ENCODE assay signal across 20 cellular contexts in genomic region chr15:47754312-47754711, GRCh38. TPM values are rescaled to one million over a fixed set of nuclear protein-coding genes. Genes with fewer than 3 reads are reported as not detected.
"Had no signal": no experiment of that assay in that cellular context is flagged by ENCODE, and none has a peak within 500 bp of the region (broad histone marks: within the 10 kb centered on the region; RNA-seq: fewer than 3 reads in every experiment).

No MANE protein-coding gene starts in this region.

- H3K36me3 Mint-ChIP-seq: activated naive CD8-positive, alpha-beta T cell treated with anti-CD3 and anti-CD28 coated beads for 36 hours had no signal

- DNase-seq: activated naive CD4-positive, alpha-beta T cell; activated naive CD8-positive, alpha-beta T cell treated with anti-CD3 and anti-CD28 coated beads for 36 hours; activated T-cell treated with anti-CD3 and anti-CD28 coated beads, Interleukin-2, amount 50 U/mL, for 1 hour; central memory CD4-positive, alpha-beta T cell; dermis blood vessel endothelial cell; effector CD8-positive, alpha-beta T cell; head of caudate nucleus; hypothalamus; ovary; spleen; stimulated activated CD4-positive, alpha-beta T cell treated with anti-CD3 and anti-CD28 coated beads, Interleukin-4, amount 100 ng/mL, for 1 hour; stimulated activated naive CD4-positive, alpha-beta T cell; T-helper 9 cell; upper lobe of left lung had no signal

- H3K4me3 Mint-ChIP-seq: activated naive CD8-positive, alpha-beta T cell treated with anti-CD3 and anti-CD28 coated beads for 36 hours; memory B cell; nephron had no signal

- H3K27me3 ChIP-seq: gastroesophageal sphincter, neutrophil, ovary, spleen, upper lobe of left lung had no signal

- H3K4me1 Mint-ChIP-seq: activated naive CD8-positive, alpha-beta T cell treated with anti-CD3 and anti-CD28 coated beads for 36 hours; memory B cell had no signal

- H3K9me3 ChIP-seq: neutrophil, ovary, prostate gland had no signal

- H3K4me3 ChIP-seq: gastroesophageal sphincter, ovary, prostate gland, spleen, thoracic aorta, upper lobe of left lung had no signal

- H3K27me3 Mint-ChIP-seq: activated naive CD8-positive, alpha-beta T cell treated with anti-CD3 and anti-CD28 coated beads for 36 hours; memory B cell had no signal

- H3K4me1 ChIP-seq: gastroesophageal sphincter, prostate gland, spleen, upper lobe of left lung had no signal

- H3K36me3 ChIP-seq: neutrophil, ovary, prostate gland, spleen, thoracic aorta, upper lobe of left lung had no signal

- H3K27ac Mint-ChIP-seq: activated naive CD8-positive, alpha-beta T cell treated with anti-CD3 and anti-CD28 coated beads for 36 hours; memory B cell; nephron had no signal

- H3K27ac ChIP-seq: gastroesophageal sphincter, neutrophil, ovary, prostate gland, spleen, thoracic aorta, upper lobe of left lung had no signal

RNA-seq across cellular contexts. Expression of gene SEMA6D, which starts 37.0 kb away (rescaled TPM):
- total RNA-seq: activated naive CD8-positive, alpha-beta T cell treated with anti-CD3 and anti-CD28 coated beads for 36 hours had no signal
